9 cellular contexts compared by ENCODE assay signal in genomic region chr20:35264755-35265154, GRCh38. TPM values are rescaled to one million over a fixed set of nuclear protein-coding genes. Genes with fewer than 3 reads are reported as not detected.
DNase-seq lines count a peak whose midpoint lies in the region; ATAC-seq, FAIRE-seq and TF ChIP-seq lines count a peak whose summit lies in the region.
"Had no signal": no experiment of that assay in that cellular context is flagged by ENCODE, and none has a peak within 500 bp of the region (broad histone marks: within the 10 kb centered on the region; RNA-seq: fewer than 3 reads in every experiment).

No MANE protein-coding gene starts in this region.

- no peaks in the 10 kb centered on the region for H3K27me3 Mint-ChIP-seq in activated T-cell treated with anti-CD3 and anti-CD28 coated beads, Interleukin-2, amount 50 U/mL, for 72 hours (ENCODE audit: low read depth)

- dilution Hi-C loops in endothelial cell of umbilical vein (cut with MboI; ENCODE audit: extremely low pct_ligation_motif_present, low sequenced_read_pairs) = loop anchor here (25.0 kb wide), 1 partner anchor 427 kb away; the partner anchor contains the start of gene NCOA6

- ATAC-seq in HCT116 = peak; percentile 47
- ATAC-seq in HG03025 (IDR thresholded peaks at IDR 0.05; ENCODE audit: low FRiP score, unreplicated experiment) = no peak
- ATAC-seq in activated T-cell treated with anti-CD3 and anti-CD28 coated beads, Interleukin-2, amount 50 U/mL, for 72 hours (replicated peaks in 1 of 2) = no peak

- H3K36me3 Mint-ChIP-seq in activated T-cell treated with anti-CD3 and anti-CD28 coated beads, Interleukin-2, amount 50 U/mL, for 72 hours (ENCODE audit: insufficient read depth in 2 of 2) = peaks cover 0 to 2% of the 10 kb centered on the region in 2 donors

- H3K27me3 ChIP-seq in HCT116 (ENCODE audit: insufficient read depth, low read length) (no peaks in the 10 kb centered on the region), endothelial cell of umbilical vein (ENCODE audit: control insufficient read depth in 2 of 2, insufficient read depth in 2 of 2, low read length in 2 of 2) (no peaks in the 10 kb centered on the region), small intestine (ENCODE audit: control insufficient read depth in 2 of 2, insufficient read depth in 2 of 2, low read length in 2 of 2) (no peaks in the 10 kb centered on the region)

- POLR2A ChIA-PET in HCT116 (lab: Charles Lee) = interaction anchor here (1.1 kb wide), 1 partner anchor 120 kb away, joined by 4 read pairs; no protein-coding TSS in a partner anchor
- POLR2A ChIA-PET in endothelial cell of umbilical vein (lab: Charles Lee) = interaction anchor here (0.6 to 0.7 kb wide), 3 partner anchors 93 to 149 kb away, joined by 3 to 17 read pairs (median 3); no protein-coding TSS in a partner anchor

- no peak overlapping the region for H3K4me3 Mint-ChIP-seq in activated T-cell treated with anti-CD3 and anti-CD28 coated beads, Interleukin-2, amount 50 U/mL, for 72 hours

- BruUV-seq in HCT116 (replicated peaks; lab: Mats Ljungman, UMichigan) (no TSS peak), endothelial cell of umbilical vein (replicated peaks; lab: Mats Ljungman, UMichigan) (no TSS peak)

- H3K36me3 ChIP-seq in HCT116 (ENCODE audit: control insufficient read depth in 1 of 2, insufficient read depth in 2 of 2, low read length in 2 of 2) (no peaks in the 10 kb centered on the region), endothelial cell of umbilical vein (ENCODE audit: control insufficient read depth in 2 of 2, extremely low read depth in 1 of 2, insufficient read depth in 2 of 2, low read length in 2 of 2) (no peaks in the 10 kb centered on the region), small intestine (ENCODE audit: control insufficient read depth in 2 of 2, insufficient read depth in 2 of 2, low read length in 2 of 2) (peaks cover 2 to 5% of the 10 kb centered on the region in 2 donors)

- intact Hi-C loops in HCT116 (cut with micrococcal nuclease) (loop anchor here (1.0 to 10.0 kb wide), 3 partner anchors 119 to 390 kb away; partner anchors contain the start of genes ACSS2 and GGT7), endothelial cell of umbilical vein (cut with micrococcal nuclease) (no loop called here)

- no peaks in the 10 kb centered on the region for H3K9me3 ChIP-seq in HCT116 (ENCODE audit: control insufficient read depth in 1 of 2, insufficient read depth in 1 of 2, low read depth in 1 of 2, low read length in 2 of 2)
- no peaks in the 10 kb centered on the region for H3K9me3 ChIP-seq in endothelial cell of umbilical vein (replicated peaks; ENCODE audit: control insufficient read depth, insufficient read depth, low read length)
- H3K9me3 ChIP-seq in small intestine (ENCODE audit: control insufficient read depth, low read depth) = no peaks in the 10 kb centered on the region

- 0 out of 2 replicates have a peak overlapping the region, but pooled peaks have one; percentile 3 for H3K4me2 ChIP-seq in HCT116 (ENCODE audit: low read length)
- H3K4me2 ChIP-seq in endothelial cell of umbilical vein (ENCODE audit: insufficient read depth, low read length) = no peak overlapping the region

- TF ChIP-seq RAD21 in HCT116 (IDR thresholded peaks at IDR 0.05; ENCODE audit: low read depth) = peak; percentile 57

- DNase-seq in HCT116 (ENCODE audit: low read depth, low spot score) (no peak), OCI-M1 (lab: John Stamatoyannopoulos, UW) (peak; percentile 47), endothelial cell of umbilical vein (ENCODE audit: low read depth, low spot score) (peak; percentile 44), retinal pigment epithelial cell (ENCODE audit: low read depth) (no peak), small intestine (no peak), COLO829 (ENCODE audit: low spot score) (no peak)
- no peak for DNase-seq in activated T-cell treated with anti-CD3 and anti-CD28 coated beads, Interleukin-2, amount 50 U/mL, for 72 hours
- DNase-seq: NCI-H345 had no signal

- WGBS in small intestine, 3 donors = 67 to 78% (median 69%) methylated on average over 1 of the region's 1 CpG

- TF ChIP-seq CTCF in HCT116 (IDR thresholded peaks at IDR 0.05 in 2 of 3, conservative IDR thresholded peaks at IDR 0.05 in 1 of 3; ENCODE audit: borderline replicate concordance in 1 of 3, insufficient read depth in 1 of 3, low read depth in 2 of 3, low read length in 2 of 3) (peak; percentile 27 to 42 (median 40); a peak in 5 of 6 replicates), endothelial cell of umbilical vein (IDR thresholded peaks at IDR 0.05; ENCODE audit: extremely low read depth in 1 of 2, insufficient read depth in 1 of 2, low read depth in 1 of 2, low read length in 2 of 2) (peak in 1 of 2 donors; percentile 52), retinal pigment epithelial cell (conservative IDR thresholded peaks at IDR 0.05; ENCODE audit: low read depth, low read length) (peak; percentile 74)

- H3K27ac ChIP-seq in HCT116 (ENCODE audit: low read depth, low read length) (no peak overlapping the region), endothelial cell of umbilical vein (ENCODE audit: insufficient read depth, low read depth, low read length) (no peak overlapping the region), small intestine (ENCODE audit: low read depth in 1 of 2, low read length in 1 of 2) (no peak overlapping the region)

- H3K4me1 Mint-ChIP-seq in activated T-cell treated with anti-CD3 and anti-CD28 coated beads, Interleukin-2, amount 50 U/mL, for 72 hours (ENCODE audit: low read depth) = peaks cover 4% of the 10 kb centered on the region

- H2AFZ ChIP-seq in HCT116 (ENCODE audit: low read depth, low read length, poor library complexity, severe bottlenecking) = no peak overlapping the region
- H2AFZ ChIP-seq in endothelial cell of umbilical vein (ENCODE audit: low read depth, low read length) = no peak overlapping the region

- H3K79me2 ChIP-seq in HCT116 (ENCODE audit: insufficient read depth, low read length) (no peaks in the 10 kb centered on the region), endothelial cell of umbilical vein (ENCODE audit: control insufficient read depth, insufficient read depth, low read length) (no peaks in the 10 kb centered on the region)

- H3K27ac Mint-ChIP-seq in activated T-cell treated with anti-CD3 and anti-CD28 coated beads, Interleukin-2, amount 50 U/mL, for 72 hours = no peak overlapping the region

- FAIRE-seq in endothelial cell of umbilical vein (lab: Jason Lieb, UNC) (no peak), small intestine (lab: Jason Lieb, UNC) (no peak)

- no peaks in the 10 kb centered on the region for H3K9me2 ChIP-seq in HCT116 (ENCODE audit: insufficient read depth)

- H3K9me3 Mint-ChIP-seq in activated T-cell treated with anti-CD3 and anti-CD28 coated beads, Interleukin-2, amount 50 U/mL, for 72 hours = no peaks in the 10 kb centered on the region

- no peak for TF ChIP-seq POLR2A in HCT116 (IDR thresholded peaks at IDR 0.05; ENCODE audit: borderline replicate concordance, extremely low read depth, insufficient read depth, insufficient read length)
- TF ChIP-seq POLR2A in endothelial cell of umbilical vein (IDR thresholded peaks at IDR 0.05; ENCODE audit: low read depth, low read length) = no peak

- RAD21 ChIA-PET in HCT116 (lab: Charles Lee; ENCODE audit: low non-redundant PET in 1 of 2, low total read pairs in 2 of 2, uncharacterized antibody in 2 of 2, unreplicated experiment in 2 of 2) = interaction anchor here (0.6 to 2.0 kb wide), 4 partner anchors 91 to 130 kb away, joined by 3 to 7 read pairs (median 5); no protein-coding TSS in a partner anchor

- H3K9me1 ChIP-seq in endothelial cell of umbilical vein (replicated peaks; ENCODE audit: control insufficient read depth, extremely low read depth, insufficient read depth, low read length) = no peaks in the 10 kb centered on the region

- H4K20me1 ChIP-seq in HCT116 (ENCODE audit: insufficient read depth) (no peaks in the 10 kb centered on the region), endothelial cell of umbilical vein (replicated peaks; ENCODE audit: control insufficient read depth, extremely low read depth, insufficient read depth, low read length) (no peaks in the 10 kb centered on the region)

- peaks cover 23 to 31% of the 10 kb centered on the region in 2 experiments for H3K4me1 ChIP-seq in HCT116 (ENCODE audit: control insufficient read depth in 1 of 2, insufficient read depth in 2 of 2, low read length in 2 of 2)
- H3K4me1 ChIP-seq in endothelial cell of umbilical vein (ENCODE audit: control insufficient read depth, extremely low read depth, insufficient read depth, low read length) = peaks cover 3% of the 10 kb centered on the region
- peaks cover 0 to 7% of the 10 kb centered on the region in 2 donors for H3K4me1 ChIP-seq in small intestine (ENCODE audit: control insufficient read depth in 2 of 2, insufficient read depth in 1 of 2, low read depth in 1 of 2, low read length in 1 of 2)

- CTCF ChIA-PET in HCT116 (lab: Charles Lee) (interaction anchor here (1.0 to 2.6 kb wide), 4 partner anchors 118 to 175 kb away, joined by 3 to 16 read pairs (median 4); partner anchors contain the start of gene EDEM2), endothelial cell of umbilical vein (lab: Charles Lee) (interaction anchor here (0.9 to 11.4 kb wide), 10 partner anchors 14 to 429 kb away, joined by 3 to 177 read pairs (median 4); partner anchors contain the start of gene EDEM2)

- no peak overlapping the region for H3K4me3 ChIP-seq in HCT116 (replicated peaks in 1 of 2; ENCODE audit: low read depth in 1 of 2, low read length in 2 of 2)
- no peak overlapping the region for H3K4me3 ChIP-seq in endothelial cell of umbilical vein (replicated peaks in 1 of 3; ENCODE audit: insufficient read depth in 1 of 3, low read depth in 1 of 3, low read length in 3 of 3)
- H3K4me3 ChIP-seq in retinal pigment epithelial cell (ENCODE audit: low read length) = no peak overlapping the region
- H3K4me3 ChIP-seq in small intestine (ENCODE audit: low read depth in 1 of 2, low read length in 2 of 2) = no peak overlapping the region

- H3K9ac ChIP-seq in HCT116 (ENCODE audit: low read length) (no peak overlapping the region), endothelial cell of umbilical vein (replicated peaks; ENCODE audit: extremely low read depth, insufficient read depth, low read length) (no peak overlapping the region)

RNA-seq across cellular contexts. Expression of gene MMP24OS, which starts 13.2 kb away (rescaled TPM):
- 59.6 TPM for total RNA-seq in HCT116 (2021; ENCODE audit: unreplicated experiment)
- polyA plus RNA-seq in HCT116 (2012) = 57.1 and 60.2 TPM in 2 replicates
- total RNA-seq in endothelial cell of umbilical vein = 52.8 and 55.6 TPM in 2 replicates
- 35.1 and 43.2 TPM in 2 replicates for polyA plus RNA-seq in endothelial cell of umbilical vein
- 25.2 and 33.9 TPM in 2 replicates for polyA plus RNA-seq in endothelial cell of umbilical vein (2011; cell fraction: cytosol; rRNA removed)
- polyA plus RNA-seq in endothelial cell of umbilical vein (2011; cell fraction: nucleus; rRNA removed) = 18.0 and 21.5 TPM in 2 replicates
- 31.8 and 52.0 TPM in 2 replicates for polyA plus RNA-seq in endothelial cell of umbilical vein (2012)
- polyA minus RNA-seq in endothelial cell of umbilical vein = 15.2 and 20.2 TPM in 2 replicates
- 19.6 TPM for polyA minus RNA-seq in endothelial cell of umbilical vein (2011; cell fraction: cytosol; rRNA and poly(A)+ RNA removed)
- polyA minus RNA-seq in endothelial cell of umbilical vein (2011; cell fraction: nucleus; rRNA and poly(A)+ RNA removed) = 15.6 and 16.3 TPM in 2 replicates
- polyA plus RNA-seq in small intestine = 10 to 100 TPM; 28.4 to 88.8 (median 57.8) TPM
- total RNA-seq in activated T-cell treated with anti-CD3 and anti-CD28 coated beads, Interleukin-2, amount 50 U/mL, for 72 hours = 10 to 100 TPM; 41.6 to 44.2 TPM

RNA-seq across cellular contexts. Expression of gene EIF6, which starts 19.8 kb away (rescaled TPM):
- total RNA-seq in HCT116 (2021; ENCODE audit: unreplicated experiment) (209 TPM), endothelial cell of umbilical vein (124 and 153 TPM in 2 replicates)
- polyA plus RNA-seq in HCT116 (2012) = 265 and 299 TPM in 2 replicates
- polyA plus RNA-seq in endothelial cell of umbilical vein (286 and 383 TPM in 2 replicates), small intestine (100 to 1,000 TPM; 255 to 394 (median 313) TPM)
- polyA plus RNA-seq in endothelial cell of umbilical vein (2011; cell fraction: cytosol; rRNA removed) = 212 and 219 TPM in 2 replicates
- polyA plus RNA-seq in endothelial cell of umbilical vein (2011; cell fraction: nucleus; rRNA removed) = 121 and 152 TPM in 2 replicates
- polyA plus RNA-seq in endothelial cell of umbilical vein (2012) = 128 and 134 TPM in 2 replicates
- 117 and 150 TPM in 2 replicates for polyA minus RNA-seq in endothelial cell of umbilical vein
- 111 TPM for polyA minus RNA-seq in endothelial cell of umbilical vein (2011; cell fraction: cytosol; rRNA and poly(A)+ RNA removed)
- 22.6 and 26.3 TPM in 2 replicates for polyA minus RNA-seq in endothelial cell of umbilical vein (2011; cell fraction: nucleus; rRNA and poly(A)+ RNA removed)
- total RNA-seq in activated T-cell treated with anti-CD3 and anti-CD28 coated beads, Interleukin-2, amount 50 U/mL, for 72 hours = 100 to 1,000 TPM; 127 to 129 TPM

RNA-seq across cellular contexts. Expression of gene FAM83C, which starts 27.5 kb away (rescaled TPM):
- total RNA-seq in HCT116 (2021; ENCODE audit: unreplicated experiment) (not detected), endothelial cell of umbilical vein (not detected in 2 replicates)
- not detected in 2 replicates for polyA plus RNA-seq in HCT116 (2012)
- polyA plus RNA-seq in endothelial cell of umbilical vein (not detected in 2 replicates), small intestine (under 1 TPM in 1 of 3 donors, not detected in 2; 0.27 TPM)
- polyA plus RNA-seq in endothelial cell of umbilical vein (2011; cell fraction: cytosol; rRNA removed) = not detected in 2 replicates
- not detected in 2 replicates for polyA plus RNA-seq in endothelial cell of umbilical vein (2011; cell fraction: nucleus; rRNA removed)
- not detected in 2 replicates for polyA plus RNA-seq in endothelial cell of umbilical vein (2012)
- not detected in 2 replicates for polyA minus RNA-seq in endothelial cell of umbilical vein
- polyA minus RNA-seq in endothelial cell of umbilical vein (2011; cell fraction: cytosol; rRNA and poly(A)+ RNA removed) = not detected
- polyA minus RNA-seq in endothelial cell of umbilical vein (2011; cell fraction: nucleus; rRNA and poly(A)+ RNA removed) = not detected in 2 replicates
- total RNA-seq in activated T-cell treated with anti-CD3 and anti-CD28 coated beads, Interleukin-2, amount 50 U/mL, for 72 hours = not detected

RNA-seq across cellular contexts. Expression of gene MMP24, which starts 38.3 kb away (rescaled TPM):
- total RNA-seq in HCT116 (2021; ENCODE audit: unreplicated experiment) (not detected), endothelial cell of umbilical vein (0.27 and 0.32 TPM in 2 replicates)
- 0.33 and 0.39 TPM in 2 replicates for polyA plus RNA-seq in HCT116 (2012)
- polyA plus RNA-seq in endothelial cell of umbilical vein (0.48 and 0.54 TPM in 2 replicates), small intestine (1 to 10 TPM in 1 of 3 donors, under 1 TPM in 2; 0.54 to 1.3 (median 0.67) TPM)
- 0.44 and 0.48 TPM in 2 replicates for polyA plus RNA-seq in endothelial cell of umbilical vein (2011; cell fraction: cytosol; rRNA removed)
- 0.27 and 0.28 TPM in 2 replicates for polyA plus RNA-seq in endothelial cell of umbilical vein (2011; cell fraction: nucleus; rRNA removed)
- polyA plus RNA-seq in endothelial cell of umbilical vein (2012) = 1.5 and 2.5 TPM in 2 replicates
- 0.19 and 0.28 TPM in 2 replicates for polyA minus RNA-seq in endothelial cell of umbilical vein
- polyA minus RNA-seq in endothelial cell of umbilical vein (2011; cell fraction: cytosol; rRNA and poly(A)+ RNA removed) = 0.20 TPM
- polyA minus RNA-seq in endothelial cell of umbilical vein (2011; cell fraction: nucleus; rRNA and poly(A)+ RNA removed) = 0.10 and 0.24 TPM in 2 replicates
- not detected for total RNA-seq in activated T-cell treated with anti-CD3 and anti-CD28 coated beads, Interleukin-2, amount 50 U/mL, for 72 hours

Comparison
In these comparisons a context has a peak if more than half of its experiments do, and no peak if none do; other contexts are left out.
1. DNase-seq: peak in OCI-M1 (single experiment) and endothelial cell of umbilical vein (single experiment); none in HCT116 (single experiment), retinal pigment epithelial cell (single experiment), small intestine (single experiment), COLO829 (single experiment) and activated T-cell treated with anti-CD3 and anti-CD28 coated beads, Interleukin-2, amount 50 U/mL, for 72 hours (0 of 2).